In the genomic region with DNA sequence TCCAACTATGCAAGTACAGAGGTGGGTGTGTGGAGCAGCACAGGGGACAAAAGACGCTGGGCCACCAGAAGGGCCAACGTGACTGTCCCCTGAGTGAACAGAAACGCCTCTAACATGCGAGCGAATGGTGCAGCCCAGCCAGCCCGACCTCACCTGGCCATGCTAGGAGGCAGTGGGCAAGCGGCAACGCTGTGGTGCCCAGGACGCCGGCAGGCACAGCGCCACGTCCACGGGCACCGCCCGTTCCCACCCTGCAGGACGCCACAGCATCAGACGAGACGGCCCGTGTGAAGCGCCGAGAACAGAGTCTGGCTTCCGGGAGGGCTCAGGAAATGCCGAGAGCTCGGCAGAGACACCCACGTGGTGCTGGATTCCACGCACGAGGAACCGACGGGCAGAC, we compare ENCODE assay signal across 28 cellular contexts. TPM values are rescaled to one million over a fixed set of nuclear protein-coding genes. Genes with fewer than 3 reads are reported as not detected.
"Had no signal": no experiment of that assay in that cellular context is flagged by ENCODE, and none has a peak within 500 bp of the region (broad histone marks: within the 10 kb centered on the region; RNA-seq: fewer than 3 reads in every experiment).

No MANE protein-coding gene starts in this region.

- H3K4me1 ChIP-seq: prostate gland had no signal

- H3K27me3 ChIP-seq: esophagus squamous epithelium, heart right ventricle, pancreas, stomach, suprapubic skin, upper lobe of right lung had no signal

- DNase-seq: activated CD4-positive, alpha-beta memory T cell treated with anti-CD3 and anti-CD28 coated beads, Interleukin-2, amount 10 ng/mL, durations not matched to agents 7 days and 5 days; activated CD4-positive, alpha-beta T cell treated with anti-CD3 and anti-CD28 coated beads, Interleukin-2, amount 10 ng/mL, durations not matched to agents 7 days and 5 days; activated CD4-positive, CD25-positive, alpha-beta regulatory T cell treated with anti-CD3 and anti-CD28 coated beads, Interleukin-2, amount 50 U/mL, for 72 hours; activated CD8-positive, alpha-beta memory T cell treated with anti-CD3 and anti-CD28 coated beads, Interleukin-2, amount 50 U/mL, for 48 hours; activated gamma-delta T cell treated with Interleukin-2 at 50 U/mL for 16 hours; activated naive CD4-positive, alpha-beta T cell treated with anti-CD3 and anti-CD28 coated beads, Interleukin-2, amount 50 U/mL, for 16 hours; activated T-cell treated with anti-CD3 and anti-CD28 coated beads, Interleukin-2, amount 50 U/mL, for 24 hours; amygdala; caudate nucleus; effector CD4-positive, alpha-beta T cell; esophagus squamous epithelium; foreskin melanocyte; heart right ventricle; kidney glomerular epithelial cell; left ventricle myocardium inferior; naive B cell; nephron progenitor cell; nucleus accumbens; pancreas; retina; stimulated activated CD4-positive, alpha-beta T cell treated with anti-CD3 and anti-CD28 coated beads, Interleukin-1b, Interleukin-23, amount 100 ng/mL, for 48 hours; stimulated activated naive B cell treated with anti-CD40 and anti-IgM and Interleukin-4, amounts not matched to agents 10 μg/mL and 1 μg/mL and 100 μg/mL, for 72 hours; stomach; T-helper 2 cell; upper lobe of right lung had no signal

- H3K4me3 ChIP-seq: esophagus squamous epithelium, heart right ventricle, left ventricle myocardium inferior, pancreas, prostate gland, smooth muscle cell, stomach, suprapubic skin, upper lobe of right lung had no signal

- H3K27ac ChIP-seq: pancreas, prostate gland, stomach, suprapubic skin had no signal

- H3K9me3 ChIP-seq: esophagus squamous epithelium, heart right ventricle, left ventricle myocardium inferior, pancreas, prostate gland, stomach, suprapubic skin, upper lobe of right lung had no signal

- H3K4me2 ChIP-seq: smooth muscle cell had no signal

- H3K36me3 ChIP-seq: prostate gland, suprapubic skin had no signal

- ATAC-seq: heart right ventricle; pancreas; stimulated activated naive B cell treated with anti-CD40 and anti-IgM and Interleukin-4, amounts not matched to agents 10 μg/mL and 1 μg/mL and 100 μg/mL, for 72 hours; upper lobe of right lung had no signal

RNA-seq across cellular contexts. Expression of gene CEP295NL, which starts 2.2 kb away (rescaled TPM):
- total RNA-seq: activated CD4-positive, alpha-beta memory T cell treated with anti-CD3 and anti-CD28 coated beads, Interleukin-2, amount 10 ng/mL, durations not matched to agents 7 days and 5 days had no signal
- polyA plus RNA-seq: smooth muscle cell had no signal
